ENCODE assay signal across 8 cellular contexts in genomic region chr19:22633706-22634449, GRCh38. TPM values are rescaled to one million over a fixed set of nuclear protein-coding genes. Genes with fewer than 3 reads are reported as not detected.
DNase-seq lines count a peak whose midpoint lies in the region; ATAC-seq, FAIRE-seq and TF ChIP-seq lines count a peak whose summit lies in the region.
"Not testable (repeated sequence)": the region's sequence is repeated elsewhere in the genome, so short reads cannot be mapped to it uniquely, and the experiment has no call there.

ZNF492 (plus strand) TSS chr19:22634324; CDS start chr19:22653400, 19,076 bp downstream.

- not testable (repeated sequence) for H3K36me3 Mint-ChIP-seq in naive thymus-derived CD4-positive, alpha-beta T cell

- H3K36me3 ChIP-seq in naive thymus-derived CD4-positive, alpha-beta T cell (ENCODE audit: control insufficient read depth in 2 of 3, insufficient read depth in 3 of 3, low read length in 3 of 3) = not testable (repeated sequence)

- not testable (repeated sequence) for TF ChIP-seq CTCF in AG04449 (IDR thresholded peaks at IDR 0.05; ENCODE audit: insufficient read depth, low read length, missing control alignments); foreskin keratinocyte (conservative IDR thresholded peaks at IDR 0.05)

- DNase-seq in AG04449 (ENCODE audit: low read depth, low spot score) (peak; percentile 47), GM19239 (ENCODE audit: insufficient read length, low spot score) (peak; percentile 37), NCI-H2081 (lab: John Stamatoyannopoulos, UW) (peak; percentile 57 to 65), amniotic epithelial cell (ENCODE audit: low read depth) (peak; percentile 69), foreskin keratinocyte (peak; percentile 72 to 84)
- DNase-seq in activated CD4-positive, alpha-beta T cell treated with anti-CD3 and anti-CD28 coated beads for 48 hours = peak; percentile 86
- peak in 8 of 9 donors; percentile 34 to 87 (median 80) for DNase-seq in naive thymus-derived CD4-positive, alpha-beta T cell
- peak; percentile 66 to 77 (median 69) for DNase-seq in stimulated activated CD4-positive, alpha-beta T cell treated with anti-CD3 and anti-CD28 coated beads, TNF-alpha, amount 100 ng/mL, for 24 hours (ENCODE audit: low read depth in 3 of 3)

- intact Hi-C loops in naive thymus-derived CD4-positive, alpha-beta T cell (cut with micrococcal nuclease) = loop anchor here in 1 of 2 donors (1.0 to 10.0 kb wide), 6 partner anchors 581 to 1859 kb away; partner anchors contain the start of genes ZNF257, ZNF66, ZNF681 and ZNF726

- peaks cover 0 to 16% (median 5%) of the 10 kb centered on the region in 7 donors for H3K4me1 Mint-ChIP-seq in naive thymus-derived CD4-positive, alpha-beta T cell

- CTCF ChIA-PET in AG04449 (lab: Yijun Ruan, JAX); naive thymus-derived CD4-positive, alpha-beta T cell (lab: Charles Lee): not testable (repeated sequence)

- H3K9me3 ChIP-seq in naive thymus-derived CD4-positive, alpha-beta T cell (ENCODE audit: control insufficient read depth in 2 of 3, low read length in 3 of 3) = not testable (repeated sequence)

- POLR2A ChIA-PET in AG04449 (lab: Yijun Ruan, JAX) = interaction anchor here (0.6 kb wide), 1 partner anchor 1115 kb away, joined by 3 read pairs; no protein-coding TSS in a partner anchor
- POLR2A ChIA-PET in naive thymus-derived CD4-positive, alpha-beta T cell (lab: Charles Lee) = interaction anchor here (0.6 to 0.9 kb wide), 3 partner anchors 616 to 1454 kb away, joined by 3 read pairs; partner anchors contain the start of genes ZNF708 and ZNF724

- H3K4me3 ChIP-seq in AG04449 (ENCODE audit: low read depth, low read length) = peak within 1 kb of the TSS; percentile 76
- peak within 1 kb of the TSS; percentile 63 for H3K4me3 ChIP-seq in naive thymus-derived CD4-positive, alpha-beta T cell (ENCODE audit: low read length)

- H3K27ac Mint-ChIP-seq in naive thymus-derived CD4-positive, alpha-beta T cell = peak within 1 kb of the TSS in 8 of 9 donors; percentile 59 to 95 (median 82)

- FAIRE-seq in GM19239 (lab: Jason Lieb, UNC) = not testable (repeated sequence)

- H3K27me3 ChIP-seq in foreskin keratinocyte; naive thymus-derived CD4-positive, alpha-beta T cell (ENCODE audit: control insufficient read depth in 2 of 2, insufficient read depth in 2 of 2, low read length in 2 of 2): not testable (repeated sequence)

- not testable (repeated sequence) for H3K27me3 Mint-ChIP-seq in naive thymus-derived CD4-positive, alpha-beta T cell

- ATAC-seq in foreskin keratinocyte = peak; percentile 97
- peak; percentile 96 for ATAC-seq in naive thymus-derived CD4-positive, alpha-beta T cell

- peak within 1 kb of the TSS; percentile 70 to 98 (median 93) for H3K4me3 Mint-ChIP-seq in naive thymus-derived CD4-positive, alpha-beta T cell

- H3K4me1 ChIP-seq in foreskin keratinocyte; naive thymus-derived CD4-positive, alpha-beta T cell (ENCODE audit: control insufficient read depth in 2 of 2, insufficient read depth in 2 of 2, low read length in 2 of 2): not testable (repeated sequence)

- H3K27ac ChIP-seq in foreskin keratinocyte = not testable (repeated sequence)
- H3K27ac ChIP-seq in naive thymus-derived CD4-positive, alpha-beta T cell (ENCODE audit: low read depth, low read length) = peak within 1 kb of the TSS; percentile 55

- H3K9me3 Mint-ChIP-seq in naive thymus-derived CD4-positive, alpha-beta T cell = peaks cover 0 to 13% (median 4%) of the 10 kb centered on the region in 11 donors

RNA-seq across cellular contexts. Expression of gene ZNF492, which starts in this region (rescaled TPM):
- total RNA-seq in foreskin keratinocyte = 0.61 and 1.9 TPM in 2 replicates
- 0.16 and 0.41 TPM in 2 replicates for polyA plus RNA-seq in foreskin keratinocyte
- under 1 TPM; 0.17 to 0.84 (median 0.74) TPM for total RNA-seq in naive thymus-derived CD4-positive, alpha-beta T cell
- polyA plus RNA-seq in naive thymus-derived CD4-positive, alpha-beta T cell = under 1 TPM; 0.24 to 0.32 TPM

Comparison
In these comparisons a context has a peak if more than half of its experiments do, and no peak if none do; other contexts are left out.
1. Peak in DNase-seq, ATAC-seq, H3K4me3 ChIP-seq and H3K27ac ChIP-seq in naive thymus-derived CD4-positive, alpha-beta T cell; RNA of the gene not detected or under 1 TPM.